In the genomic region with DNA sequence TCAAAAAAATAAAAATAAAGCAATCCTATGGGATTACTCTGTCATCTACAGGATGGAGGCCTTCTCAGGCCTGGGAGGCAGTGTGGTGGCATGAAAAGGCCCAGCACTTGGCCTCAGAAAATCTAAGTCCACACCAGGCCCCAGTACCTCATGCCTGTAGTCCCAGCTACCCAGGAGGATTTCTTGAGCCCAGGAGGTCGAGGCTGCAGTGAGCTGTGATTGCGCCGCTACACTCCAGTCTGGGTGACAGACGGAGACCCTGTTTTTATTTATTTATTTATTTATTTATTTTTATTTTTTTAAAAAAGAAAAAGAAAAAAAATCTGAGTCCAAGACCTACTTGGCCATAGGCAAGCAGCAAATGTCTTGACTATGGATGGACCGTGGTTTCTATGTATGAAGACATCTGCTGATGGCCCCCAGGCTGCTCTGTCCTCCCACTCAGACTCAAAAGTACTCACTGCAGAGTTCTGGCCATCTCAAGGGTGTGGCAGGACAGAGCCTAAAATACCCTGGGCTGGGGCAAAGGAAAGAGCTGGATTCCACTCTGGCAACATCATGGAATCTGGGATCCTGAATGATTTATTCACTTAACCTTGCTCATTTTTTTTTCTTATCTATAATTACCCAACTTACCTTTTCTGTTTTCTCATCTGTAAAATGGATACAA, we compare ENCODE assay signal across 12 cellular contexts. TPM values are rescaled to one million over a fixed set of nuclear protein-coding genes. Genes with fewer than 3 reads are reported as not detected.
DNase-seq lines count a peak whose midpoint lies in the region; ATAC-seq lines count a peak whose summit lies in the region.
"Had no signal": no experiment of that assay in that cellular context is flagged by ENCODE, and none has a peak within 500 bp of the region (broad histone marks: within the 10 kb centered on the region; RNA-seq: fewer than 3 reads in every experiment).

No MANE protein-coding gene starts in this region.

- no peaks in the 10 kb centered on the region for H3K9me3 ChIP-seq in T-helper 17 cell (ENCODE audit: control insufficient read depth, low read length, poor library complexity, severe bottlenecking)
- H3K9me3 ChIP-seq: HAP-1 had no signal

- H3K4me1 Mint-ChIP-seq in T-helper 17 cell: peaks cover 8% of the 10 kb centered on the region

- H3K27me3 Mint-ChIP-seq in T-helper 17 cell: peaks cover 4% of the 10 kb centered on the region
- H3K27me3 Mint-ChIP-seq: B cell; CD4-positive, alpha-beta T cell had no signal

- no peak overlapping the region for H3K4me3 Mint-ChIP-seq in T-helper 17 cell
- H3K4me3 Mint-ChIP-seq: B cell; CD4-positive, alpha-beta T cell had no signal

- ATAC-seq in T-helper 17 cell: no peak
- no peak for ATAC-seq in HG03097 (IDR thresholded peaks at IDR 0.05; ENCODE audit: low FRiP score, unreplicated experiment)
- ATAC-seq in GM21526 (IDR thresholded peaks at IDR 0.05; ENCODE audit: low FRiP score, unreplicated experiment): no peak

- H3K27ac Mint-ChIP-seq in T-helper 17 cell: peak overlapping the region; percentile 45
- H3K27ac Mint-ChIP-seq: B cell; CD4-positive, alpha-beta T cell had no signal

- H3K36me3 Mint-ChIP-seq in T-helper 17 cell (ENCODE audit: low read depth): no peaks in the 10 kb centered on the region

- DNase-seq in DMS53 (lab: John Stamatoyannopoulos, UW): peak; percentile 18
- DNase-seq in DMS53 treated with DMSO at 0.1 percent for 48 hours (lab: John Stamatoyannopoulos, UW; ENCODE audit: unreplicated experiment): no peak
- DNase-seq in T-helper 17 cell: no peak
- peak; percentile 39 for DNase-seq in mesenteric fat pad (ENCODE audit: low spot score)
- no peak for DNase-seq in GDM1 (lab: John Stamatoyannopoulos, UW)
- DNase-seq in NCI-H345 treated with DMSO at 0.1 percent for 48 hours (lab: John Stamatoyannopoulos, UW; ENCODE audit: unreplicated experiment): no peak
- DNase-seq: GF-D8 had no signal

RNA-seq across cellular contexts. Expression of gene ARHGEF37, which starts 55.0 kb away (rescaled TPM):
- total RNA-seq in T-helper 17 cell: under 1 TPM; 0.25 to 0.76 TPM
- total RNA-seq in mesenteric fat pad: 3.9 TPM

Comparison
In these comparisons a context has a peak if more than half of its experiments do, and no peak if none do; other contexts are left out.
1. DNase-seq: peak in DMS53 (single experiment) and mesenteric fat pad (single experiment); none in DMS53 treated with DMSO at 0.1 percent for 48 hours (single experiment), T-helper 17 cell (0 of 3), GDM1 (single experiment) and NCI-H345 treated with DMSO at 0.1 percent for 48 hours (single experiment).